ENCODE assay signal across 18 cellular contexts in genomic region chr12:25001311-25001710, GRCh38. TPM values are rescaled to one million over a fixed set of nuclear protein-coding genes. Genes with fewer than 3 reads are reported as not detected.
DNase-seq lines count a peak whose midpoint lies in the region; ATAC-seq, FAIRE-seq and TF ChIP-seq lines count a peak whose summit lies in the region.
"Had no signal": no experiment of that assay in that cellular context is flagged by ENCODE, and none has a peak within 500 bp of the region (broad histone marks: within the 10 kb centered on the region; RNA-seq: fewer than 3 reads in every experiment).

No MANE protein-coding gene starts in this region.

- peak; percentile 68 for DNase-seq in NCI-H82 (lab: John Stamatoyannopoulos, UW)
- no peak for DNase-seq in NCI-H82 treated with DMSO at 0.1 percent for 48 hours (lab: John Stamatoyannopoulos, UW; ENCODE audit: unreplicated experiment)
- peak; percentile 89 for DNase-seq in NCI-H2171 treated with DMSO at 0.1 percent for 48 hours (lab: John Stamatoyannopoulos, UW)
- DNase-seq in bronchial epithelial cell (ENCODE audit: low read depth), result peak; percentile 21
- no peak for DNase-seq in middle frontal gyrus (ENCODE audit: extremely low spot score, low spot score)
- DNase-seq in HTR-8/SVneo (ENCODE audit: insufficient read length, low spot score), result no peak
- DNase-seq: 8988T, Caco-2, DMS79 treated with DMSO at 0.1 percent for 48 hours, GF-D8, NCI-H1105, NCI-H1930, NCI-H510A, PC-3 had no signal

- FAIRE-seq in bronchial epithelial cell (lab: Jason Lieb, UNC) (no peak), HTR-8/SVneo (lab: Jason Lieb, UNC) (no peak)

- no peak overlapping the region for H3K4me3 ChIP-seq in bronchial epithelial cell (ENCODE audit: low read depth, low read length)
- H3K4me3 ChIP-seq: GM23338, SJSA1 had no signal

- no peaks in the 10 kb centered on the region for H3K36me3 ChIP-seq in bronchial epithelial cell (ENCODE audit: control insufficient read depth, insufficient read depth, low read length)
- H3K36me3 ChIP-seq: SJSA1 had no signal

- no peak for TF ChIP-seq CTCF in bronchial epithelial cell (IDR thresholded peaks at IDR 0.05; ENCODE audit: insufficient read depth, low read length, severe bottlenecking)

- ATAC-seq in HG02588 (IDR thresholded peaks at IDR 0.05; ENCODE audit: unreplicated experiment), result no peak
- ATAC-seq in GM21825 (IDR thresholded peaks at IDR 0.05; ENCODE audit: unreplicated experiment), result no peak
- ATAC-seq: GM23338, PC-3 had no signal

- no peaks in the 10 kb centered on the region for H3K27me3 ChIP-seq in bronchial epithelial cell (ENCODE audit: control insufficient read depth, insufficient read depth, low read length)
- H3K27me3 ChIP-seq: SJSA1 had no signal

RNA-seq across cellular contexts. Expression of gene BCAT1, which starts 52.4 kb away (rescaled TPM):
- 13.4 and 35.3 TPM in 2 replicates for total RNA-seq in bronchial epithelial cell
- total RNA-seq: PC-3 had no signal

Comparison
In these comparisons a context has a peak if more than half of its experiments do, and no peak if none do; other contexts are left out.
1. DNase-seq: peak in NCI-H82 (single experiment), NCI-H2171 treated with DMSO at 0.1 percent for 48 hours (single experiment) and bronchial epithelial cell (single experiment); none in NCI-H82 treated with DMSO at 0.1 percent for 48 hours (single experiment), middle frontal gyrus (single experiment) and HTR-8/SVneo (single experiment).